Comparison of ENCODE assay signal across 2 cellular contexts in the genomic region with DNA sequence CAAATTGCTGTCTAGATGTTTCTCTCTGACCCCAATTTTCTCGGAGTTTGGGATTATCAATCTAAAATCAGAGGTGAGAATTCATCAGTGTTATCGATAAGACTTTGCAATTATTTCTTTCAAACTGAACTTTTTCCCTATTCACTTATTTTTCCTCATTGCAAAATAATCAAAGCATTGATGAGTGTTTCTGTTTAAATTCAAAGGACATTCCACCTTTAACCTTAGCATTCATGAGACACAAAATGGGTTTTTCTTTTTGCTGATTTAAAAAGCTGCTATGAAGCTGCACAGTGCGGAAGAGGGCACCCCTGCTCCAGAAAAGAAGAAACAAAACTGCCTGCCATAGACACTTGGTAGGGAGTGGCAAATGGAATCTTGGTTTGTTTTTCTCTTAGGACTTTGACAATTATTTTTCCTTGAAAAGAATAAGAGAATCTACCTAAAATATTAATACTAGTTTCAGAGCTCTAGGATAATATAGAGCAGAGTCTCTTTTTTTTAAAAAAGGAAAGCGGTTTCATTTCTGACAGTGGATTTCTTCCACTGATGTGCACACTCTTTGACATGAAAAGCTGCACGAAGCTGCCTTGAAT.
TF ChIP-seq lines count a peak whose summit lies in the region.

No MANE protein-coding gene starts in this region.

TF ChIP-seq in SK-N-SH, 30 proteins besides CTCF, POLR2A, EP300 and RAD21 (continued from another document):
- TF ChIP-seq, protein P1, sequence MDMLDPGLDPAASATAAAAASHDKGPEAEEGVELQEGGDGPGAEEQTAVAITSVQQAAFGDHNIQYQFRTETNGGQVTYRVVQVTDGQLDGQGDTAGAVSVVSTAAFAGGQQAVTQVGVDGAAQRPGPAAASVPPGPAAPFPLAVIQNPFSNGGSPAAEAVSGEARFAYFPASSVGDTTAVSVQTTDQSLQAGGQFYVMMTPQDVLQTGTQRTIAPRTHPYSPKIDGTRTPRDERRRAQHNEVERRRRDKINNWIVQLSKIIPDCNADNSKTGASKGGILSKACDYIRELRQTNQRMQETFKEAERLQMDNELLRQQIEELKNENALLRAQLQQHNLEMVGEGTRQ (IDR thresholded peaks at IDR 0.05; ENCODE audit: borderline replicate concordance, low read depth, low read length) = no peak
- TF ChIP-seq FOXM1 (IDR thresholded peaks at IDR 0.05; ENCODE audit: low read depth) = no peak
- no peak for TF ChIP-seq ELF1 (IDR thresholded peaks at IDR 0.05)
- no peak for TF ChIP-seq CHD2 (IDR thresholded peaks at IDR 0.05; ENCODE audit: low read length, partially characterized antibody)
- TF ChIP-seq YY1 (IDR thresholded peaks at IDR 0.05; ENCODE audit: low read depth) = no peak
TF ChIP-seq in SK-N-SH: peak in this region for 0.

TF ChIP-seq in SK-N-SH treated with all-trans-retinoic acid at 6 μM for 48 hours, 23 proteins besides CTCF, POLR2A, EP300 and RAD21 (continued from another document):
- no peak for TF ChIP-seq TSHZ2 (CRISPR knock-in tag; IDR thresholded peaks at IDR 0.05)
- no peak for TF ChIP-seq ZNF8 (CRISPR knock-in tag; IDR thresholded peaks at IDR 0.05)
- no peak for TF ChIP-seq TOX (CRISPR knock-in tag; IDR thresholded peaks at IDR 0.05; ENCODE audit: borderline replicate concordance)
- no peak for TF ChIP-seq GLIS3 (CRISPR knock-in tag; IDR thresholded peaks at IDR 0.05)
- TF ChIP-seq ZC3H10 (CRISPR knock-in tag; IDR thresholded peaks at IDR 0.05) = no peak
- no peak for TF ChIP-seq TCF4 (CRISPR knock-in tag; IDR thresholded peaks at IDR 0.05; ENCODE audit: borderline replicate concordance)
- TF ChIP-seq CSRNP3 (CRISPR knock-in tag; IDR thresholded peaks at IDR 0.05) = no peak
- no peak for TF ChIP-seq RARB (CRISPR knock-in tag; IDR thresholded peaks at IDR 0.05)
- TF ChIP-seq OSR1 (CRISPR knock-in tag; IDR thresholded peaks at IDR 0.05) = no peak
- TF ChIP-seq ZFP3 (CRISPR knock-in tag; IDR thresholded peaks at IDR 0.05) = no peak
